In the genomic region with DNA sequence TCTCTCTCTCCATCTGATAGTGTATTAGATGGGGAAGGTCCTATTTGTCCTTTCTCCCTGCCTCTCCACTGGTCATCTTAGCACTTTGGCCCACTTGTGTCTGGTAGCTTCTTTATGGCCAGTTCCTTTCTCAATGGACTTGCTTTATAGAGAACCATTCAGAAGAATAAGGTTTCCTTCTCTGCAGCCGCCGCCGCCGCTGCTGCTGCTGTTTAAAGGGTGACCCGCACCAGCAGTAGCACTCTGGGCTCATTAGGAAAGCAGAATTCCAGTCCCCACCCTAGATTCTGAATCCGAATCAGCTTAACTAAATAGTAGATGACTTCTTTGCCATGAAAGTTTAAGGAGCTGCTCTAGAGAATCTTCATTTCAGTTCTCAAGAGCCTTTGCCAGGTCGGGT, we compare ENCODE assay signal across 12 cellular contexts.
DNase-seq lines count a peak whose midpoint lies in the region; TF ChIP-seq lines count a peak whose summit lies in the region.
"Had no signal": no experiment of that assay in that cellular context is flagged by ENCODE, and none has a peak within 500 bp of the region (broad histone marks: within the 10 kb centered on the region; RNA-seq: fewer than 3 reads in every experiment).

No MANE protein-coding gene starts in this region.

- H3K9me3 ChIP-seq in esophagus muscularis mucosa = no peaks in the 10 kb centered on the region
- no peaks in the 10 kb centered on the region for H3K9me3 ChIP-seq in suprapubic skin
- H3K9me3 ChIP-seq: BE2C, Caco-2, HAP-1 had no signal

- H3K27me3 Mint-ChIP-seq in activated naive CD4-positive, alpha-beta T cell treated with anti-CD3 and anti-CD28 coated beads, Interleukin-2, amount 50 U/mL, for 24 hours = no peaks in the 10 kb centered on the region
- H3K27me3 Mint-ChIP-seq: CD4-positive, alpha-beta T cell had no signal

- H3K9me3 Mint-ChIP-seq in activated naive CD4-positive, alpha-beta T cell treated with anti-CD3 and anti-CD28 coated beads, Interleukin-2, amount 50 U/mL, for 24 hours = no peaks in the 10 kb centered on the region
- H3K9me3 Mint-ChIP-seq: CD4-positive, alpha-beta T cell had no signal

- H3K27me3 ChIP-seq in esophagus muscularis mucosa = peaks cover 0 to 6% (median 0%) of the 10 kb centered on the region in 4 donors
- no peaks in the 10 kb centered on the region for H3K27me3 ChIP-seq in suprapubic skin
- H3K27me3 ChIP-seq: BE2C had no signal

- H3K36me3 Mint-ChIP-seq in activated naive CD4-positive, alpha-beta T cell treated with anti-CD3 and anti-CD28 coated beads, Interleukin-2, amount 50 U/mL, for 24 hours = no peaks in the 10 kb centered on the region

- TF ChIP-seq CTCF in esophagus muscularis mucosa (IDR thresholded peaks at IDR 0.05) = no peak
- TF ChIP-seq CTCF in suprapubic skin (IDR thresholded peaks at IDR 0.05) = no peak

- DNase-seq in activated naive CD4-positive, alpha-beta T cell treated with anti-CD3 and anti-CD28 coated beads, Interleukin-2, amount 50 U/mL, for 16 hours = no peak
- DNase-seq in esophagus muscularis mucosa (ENCODE audit: extremely low spot score) (no peak), suprapubic skin (ENCODE audit: low spot score in 2 of 2) (no peak), NCI-H510A (lab: John Stamatoyannopoulos, UW) (no peak), hepatic stellate cell (ENCODE audit: low spot score) (no peak)
- DNase-seq: BE2C; C1 segment of cervical spinal cord; Caco-2; CD4-positive, alpha-beta T cell had no signal

- H3K27ac Mint-ChIP-seq in activated naive CD4-positive, alpha-beta T cell treated with anti-CD3 and anti-CD28 coated beads, Interleukin-2, amount 50 U/mL, for 24 hours = peak overlapping the region; percentile 44
- H3K27ac Mint-ChIP-seq: CD4-positive, alpha-beta T cell had no signal

- TF ChIP-seq POLR2A in esophagus muscularis mucosa (IDR thresholded peaks at IDR 0.05; ENCODE audit: low read depth) (no peak), suprapubic skin (IDR thresholded peaks at IDR 0.05) (no peak)

- no peak overlapping the region for H3K4me3 ChIP-seq in esophagus muscularis mucosa
- H3K4me3 ChIP-seq in suprapubic skin = no peak overlapping the region
- H3K4me3 ChIP-seq: GM23248, HAP-1 had no signal

- peak overlapping the region; percentile 40 to 78 (median 58) for H3K27ac ChIP-seq in esophagus muscularis mucosa (replicated peaks in 1 of 4)
- H3K27ac ChIP-seq in suprapubic skin = peak overlapping the region; percentile 59
- H3K27ac ChIP-seq: GM23248 had no signal

- no peaks in the 10 kb centered on the region for H3K36me3 ChIP-seq in esophagus muscularis mucosa
- H3K36me3 ChIP-seq in suprapubic skin = no peaks in the 10 kb centered on the region
- H3K36me3 ChIP-seq: BE2C, HAP-1 had no signal

- H3K4me1 ChIP-seq in esophagus muscularis mucosa = peaks cover 6 to 24% (median 16%) of the 10 kb centered on the region in 4 donors
- peaks cover 27% of the 10 kb centered on the region for H3K4me1 ChIP-seq in suprapubic skin
- H3K4me1 ChIP-seq: BE2C, HAP-1 had no signal

- H3K4me3 Mint-ChIP-seq in activated naive CD4-positive, alpha-beta T cell treated with anti-CD3 and anti-CD28 coated beads, Interleukin-2, amount 50 U/mL, for 24 hours = no peak overlapping the region
- H3K4me3 Mint-ChIP-seq: CD4-positive, alpha-beta T cell had no signal

- WGBS in esophagus muscularis mucosa = 97% methylated on average over 7 of the region's 7 CpGs
- WGBS in suprapubic skin = 96% methylated on average over 7 of the region's 7 CpGs

- no peak for TF ChIP-seq EP300 in esophagus muscularis mucosa (IDR thresholded peaks at IDR 0.05)
- no peak for TF ChIP-seq EP300 in suprapubic skin (IDR thresholded peaks at IDR 0.05)

- H3K4me1 Mint-ChIP-seq in activated naive CD4-positive, alpha-beta T cell treated with anti-CD3 and anti-CD28 coated beads, Interleukin-2, amount 50 U/mL, for 24 hours = peaks cover 44% of the 10 kb centered on the region

- intact Hi-C loops in esophagus muscularis mucosa (cut with DNase I) = no loop called here
